ENCODE assay signal across 3 cellular contexts in the genomic region with DNA sequence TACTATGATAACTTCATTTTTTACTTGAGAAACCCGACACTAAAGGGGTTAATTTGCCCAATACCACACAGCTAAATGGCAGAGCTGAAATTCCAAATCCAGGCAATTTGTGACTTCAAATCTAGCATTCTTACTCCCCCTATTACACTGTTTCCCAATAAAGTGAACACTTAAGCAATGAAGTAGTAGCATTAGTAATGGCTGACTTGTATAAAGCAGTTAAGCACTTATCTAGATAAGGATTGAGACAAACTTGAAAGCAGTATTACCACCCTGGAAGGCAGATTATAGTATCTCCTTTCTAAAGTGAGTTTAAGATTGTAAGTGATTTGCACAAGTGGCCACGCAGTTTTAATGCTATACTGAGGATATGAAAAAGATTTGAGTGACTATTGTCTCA.
A peak's percentile ranks its signal among the peaks of the same experiment; 100 is the strongest.
TF ChIP-seq lines count a peak whose summit lies in the region.

No MANE protein-coding gene starts in this region.

TF ChIP-seq in A549, 52 proteins besides CTCF, POLR2A, EP300 and RAD21:
- TF ChIP-seq NFE2L2 (conservative IDR thresholded peaks at IDR 0.05; ENCODE audit: low read length) (no peak), CBX8 (IDR thresholded peaks at IDR 0.05) (no peak), CEBPB (IDR thresholded peaks at IDR 0.05) (no peak), CHD2 (IDR thresholded peaks at IDR 0.05; ENCODE audit: low read length, partially characterized antibody) (no peak), EHF (CRISPR knock-in tag; IDR thresholded peaks at IDR 0.05) (no peak), ZC3H11A (IDR thresholded peaks at IDR 0.05) (no peak), NR3C1 (IDR thresholded peaks at IDR 0.05) (no peak), JUNB (IDR thresholded peaks at IDR 0.05) (no peak), MYC (IDR thresholded peaks at IDR 0.05; ENCODE audit: borderline replicate concordance, low read length) (no peak), ZNF302 (CRISPR knock-in tag; IDR thresholded peaks at IDR 0.05) (no peak), HDAC2 (IDR thresholded peaks at IDR 0.05) (no peak), ZSCAN20 (CRISPR knock-in tag; IDR thresholded peaks at IDR 0.05) (no peak), ESRRA (IDR thresholded peaks at IDR 0.05; ENCODE audit: borderline replicate concordance, low read length) (no peak), FOXS1 (CRISPR knock-in tag; IDR thresholded peaks at IDR 0.05) (no peak), FOSB (CRISPR knock-in tag; IDR thresholded peaks at IDR 0.05) (no peak)
- TF ChIP-seq, protein P1, sequence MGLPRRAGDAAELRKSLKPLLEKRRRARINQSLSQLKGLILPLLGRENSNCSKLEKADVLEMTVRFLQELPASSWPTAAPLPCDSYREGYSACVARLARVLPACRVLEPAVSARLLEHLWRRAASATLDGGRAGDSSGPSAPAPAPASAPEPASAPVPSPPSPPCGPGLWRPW (IDR thresholded peaks at IDR 0.05), result no peak

TF ChIP-seq in HEK293, 187 proteins besides CTCF, POLR2A, EP300 and RAD21 (continues in another document):
- TF ChIP-seq ZBTB1 (tag by site-specific recombination; IDR thresholded peaks at IDR 0.05) (no peak), ZNF555 (tag by site-specific recombination; conservative IDR thresholded peaks at IDR 0.05) (no peak), PRDM1 (tag by site-specific recombination; IDR thresholded peaks at IDR 0.05) (0 out of 2 replicates have a peak, but pooled peaks have one; percentile 20), ZFHX2 (tag by site-specific recombination; conservative IDR thresholded peaks at IDR 0.05) (no peak), HOXD13 (CRISPR knock-in tag; IDR thresholded peaks at IDR 0.05; ENCODE audit: borderline replicate concordance) (no peak), ZNF521 (tag by site-specific recombination; IDR thresholded peaks at IDR 0.05) (no peak), EGR2 (tag by site-specific recombination; IDR thresholded peaks at IDR 0.05; ENCODE audit: low read depth) (no peak), OSR2 (tag by site-specific recombination; IDR thresholded peaks at IDR 0.05) (peak; percentile 23; the same call in 1 of the 2 replicates), ZNF433 (tag by site-specific recombination; IDR thresholded peaks at IDR 0.05; ENCODE audit: low read depth) (no peak), FEZF1 (tag by site-specific recombination; IDR thresholded peaks at IDR 0.05) (peak; percentile 85), ZNF48 (tag by site-specific recombination; IDR thresholded peaks at IDR 0.05) (no peak), TCF7L2 (IDR thresholded peaks at IDR 0.05; ENCODE audit: borderline replicate concordance, low read depth, low read length) (peak; percentile 76; the same call in 1 of the 2 replicates), ZBTB21 (tag by site-specific recombination; IDR thresholded peaks at IDR 0.05) (no peak)
- TF ChIP-seq, protein P2, sequence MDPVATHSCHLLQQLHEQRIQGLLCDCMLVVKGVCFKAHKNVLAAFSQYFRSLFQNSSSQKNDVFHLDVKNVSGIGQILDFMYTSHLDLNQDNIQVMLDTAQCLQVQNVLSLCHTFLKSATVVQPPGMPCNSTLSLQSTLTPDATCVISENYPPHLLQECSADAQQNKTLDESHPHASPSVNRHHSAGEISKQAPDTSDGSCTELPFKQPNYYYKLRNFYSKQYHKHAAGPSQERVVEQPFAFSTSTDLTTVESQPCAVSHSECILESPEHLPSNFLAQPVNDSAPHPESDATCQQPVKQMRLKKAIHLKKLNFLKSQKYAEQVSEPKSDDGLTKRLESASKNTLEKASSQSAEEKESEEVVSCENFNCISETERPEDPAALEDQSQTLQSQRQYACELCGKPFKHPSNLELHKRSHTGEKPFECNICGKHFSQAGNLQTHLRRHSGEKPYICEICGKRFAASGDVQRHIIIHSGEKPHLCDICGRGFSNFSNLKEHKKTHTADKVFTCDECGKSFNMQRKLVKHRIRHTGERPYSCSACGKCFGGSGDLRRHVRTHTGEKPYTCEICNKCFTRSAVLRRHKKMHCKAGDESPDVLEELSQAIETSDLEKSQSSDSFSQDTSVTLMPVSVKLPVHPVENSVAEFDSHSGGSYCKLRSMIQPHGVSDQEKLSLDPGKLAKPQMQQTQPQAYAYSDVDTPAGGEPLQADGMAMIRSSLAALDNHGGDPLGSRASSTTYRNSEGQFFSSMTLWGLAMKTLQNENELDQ (tag by site-specific recombination; IDR thresholded peaks at IDR 0.05; ENCODE audit: low read depth), result no peak
- TF ChIP-seq, protein P3, sequence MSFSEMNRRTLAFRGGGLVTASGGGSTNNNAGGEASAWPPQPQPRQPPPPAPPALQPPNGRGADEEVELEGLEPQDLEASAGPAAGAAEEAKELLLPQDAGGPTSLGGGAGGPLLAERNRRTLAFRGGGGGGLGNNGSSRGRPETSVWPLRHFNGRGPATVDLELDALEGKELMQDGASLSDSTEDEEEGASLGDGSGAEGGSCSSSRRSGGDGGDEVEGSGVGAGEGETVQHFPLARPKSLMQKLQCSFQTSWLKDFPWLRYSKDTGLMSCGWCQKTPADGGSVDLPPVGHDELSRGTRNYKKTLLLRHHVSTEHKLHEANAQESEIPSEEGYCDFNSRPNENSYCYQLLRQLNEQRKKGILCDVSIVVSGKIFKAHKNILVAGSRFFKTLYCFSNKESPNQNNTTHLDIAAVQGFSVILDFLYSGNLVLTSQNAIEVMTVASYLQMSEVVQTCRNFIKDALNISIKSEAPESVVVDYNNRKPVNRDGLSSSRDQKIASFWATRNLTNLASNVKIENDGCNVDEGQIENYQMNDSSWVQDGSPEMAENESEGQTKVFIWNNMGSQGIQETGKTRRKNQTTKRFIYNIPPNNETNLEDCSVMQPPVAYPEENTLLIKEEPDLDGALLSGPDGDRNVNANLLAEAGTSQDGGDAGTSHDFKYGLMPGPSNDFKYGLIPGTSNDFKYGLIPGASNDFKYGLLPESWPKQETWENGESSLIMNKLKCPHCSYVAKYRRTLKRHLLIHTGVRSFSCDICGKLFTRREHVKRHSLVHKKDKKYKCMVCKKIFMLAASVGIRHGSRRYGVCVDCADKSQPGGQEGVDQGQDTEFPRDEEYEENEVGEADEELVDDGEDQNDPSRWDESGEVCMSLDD (tag by site-specific recombination; IDR thresholded peaks at IDR 0.05), result no peak
- TF ChIP-seq, protein P4, sequence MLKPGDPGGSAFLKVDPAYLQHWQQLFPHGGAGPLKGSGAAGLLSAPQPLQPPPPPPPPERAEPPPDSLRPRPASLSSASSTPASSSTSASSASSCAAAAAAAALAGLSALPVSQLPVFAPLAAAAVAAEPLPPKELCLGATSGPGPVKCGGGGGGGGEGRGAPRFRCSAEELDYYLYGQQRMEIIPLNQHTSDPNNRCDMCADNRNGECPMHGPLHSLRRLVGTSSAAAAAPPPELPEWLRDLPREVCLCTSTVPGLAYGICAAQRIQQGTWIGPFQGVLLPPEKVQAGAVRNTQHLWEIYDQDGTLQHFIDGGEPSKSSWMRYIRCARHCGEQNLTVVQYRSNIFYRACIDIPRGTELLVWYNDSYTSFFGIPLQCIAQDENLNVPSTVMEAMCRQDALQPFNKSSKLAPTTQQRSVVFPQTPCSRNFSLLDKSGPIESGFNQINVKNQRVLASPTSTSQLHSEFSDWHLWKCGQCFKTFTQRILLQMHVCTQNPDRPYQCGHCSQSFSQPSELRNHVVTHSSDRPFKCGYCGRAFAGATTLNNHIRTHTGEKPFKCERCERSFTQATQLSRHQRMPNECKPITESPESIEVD (tag by site-specific recombination; IDR thresholded peaks at IDR 0.05), result peak; percentile 73
- TF ChIP-seq, protein P5, sequence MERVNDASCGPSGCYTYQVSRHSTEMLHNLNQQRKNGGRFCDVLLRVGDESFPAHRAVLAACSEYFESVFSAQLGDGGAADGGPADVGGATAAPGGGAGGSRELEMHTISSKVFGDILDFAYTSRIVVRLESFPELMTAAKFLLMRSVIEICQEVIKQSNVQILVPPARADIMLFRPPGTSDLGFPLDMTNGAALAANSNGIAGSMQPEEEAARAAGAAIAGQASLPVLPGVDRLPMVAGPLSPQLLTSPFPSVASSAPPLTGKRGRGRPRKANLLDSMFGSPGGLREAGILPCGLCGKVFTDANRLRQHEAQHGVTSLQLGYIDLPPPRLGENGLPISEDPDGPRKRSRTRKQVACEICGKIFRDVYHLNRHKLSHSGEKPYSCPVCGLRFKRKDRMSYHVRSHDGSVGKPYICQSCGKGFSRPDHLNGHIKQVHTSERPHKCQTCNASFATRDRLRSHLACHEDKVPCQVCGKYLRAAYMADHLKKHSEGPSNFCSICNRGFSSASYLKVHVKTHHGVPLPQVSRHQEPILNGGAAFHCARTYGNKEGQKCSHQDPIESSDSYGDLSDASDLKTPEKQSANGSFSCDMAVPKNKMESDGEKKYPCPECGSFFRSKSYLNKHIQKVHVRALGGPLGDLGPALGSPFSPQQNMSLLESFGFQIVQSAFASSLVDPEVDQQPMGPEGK (tag by site-specific recombination; IDR thresholded peaks at IDR 0.05), result no peak

TF ChIP-seq in K562, 482 proteins besides CTCF, POLR2A, EP300 and RAD21 (continues in another document):
- TF ChIP-seq PTTG1 (tag; IDR thresholded peaks at IDR 0.05; ENCODE audit: low read depth) (no peak), SMARCA4 (IDR thresholded peaks at IDR 0.05) (0 out of 2 replicates have a peak, but pooled peaks have one; percentile 31), EP400 (IDR thresholded peaks at IDR 0.05) (no peak), ZNF212 (CRISPR knock-in tag; IDR thresholded peaks at IDR 0.05) (no peak), ZNF23 (CRISPR knock-in tag; IDR thresholded peaks at IDR 0.05) (no peak), NFIX (CRISPR knock-in tag; IDR thresholded peaks at IDR 0.05; ENCODE audit: low read depth) (no peak), DACH1 (IDR thresholded peaks at IDR 0.05; ENCODE audit: partially characterized antibody) (no peak), ZNF696 (CRISPR knock-in tag; conservative IDR thresholded peaks at IDR 0.05) (no peak), CEBPB (tag; IDR thresholded peaks at IDR 0.05) (peak; percentile 49), DPF2 (IDR thresholded peaks at IDR 0.05) (peak; percentile 46; the same call in 1 of the 2 replicates), CXXC5 (CRISPR knock-in tag; IDR thresholded peaks at IDR 0.05) (no peak), ARID1B (IDR thresholded peaks at IDR 0.05) (0 out of 2 replicates have a peak, but pooled peaks have one; percentile 30), MED1 (CRISPR knock-in tag; IDR thresholded peaks at IDR 0.05; ENCODE audit: borderline replicate concordance) (no peak), CEBPG (CRISPR knock-in tag; IDR thresholded peaks at IDR 0.05) (no peak), CEBPG (tag; conservative IDR thresholded peaks at IDR 0.05 in 1 of 2, IDR thresholded peaks at IDR 0.05 in 1 of 2) (peak; percentile 57 to 74; a peak in 3 of 4 replicates), KLF13 (tag; IDR thresholded peaks at IDR 0.05; ENCODE audit: borderline replicate concordance, low read depth) (no peak), XRCC4 (IDR thresholded peaks at IDR 0.05; ENCODE audit: extremely low read depth, insufficient read depth, insufficient read length) (no peak)
- TF ChIP-seq, protein P6, sequence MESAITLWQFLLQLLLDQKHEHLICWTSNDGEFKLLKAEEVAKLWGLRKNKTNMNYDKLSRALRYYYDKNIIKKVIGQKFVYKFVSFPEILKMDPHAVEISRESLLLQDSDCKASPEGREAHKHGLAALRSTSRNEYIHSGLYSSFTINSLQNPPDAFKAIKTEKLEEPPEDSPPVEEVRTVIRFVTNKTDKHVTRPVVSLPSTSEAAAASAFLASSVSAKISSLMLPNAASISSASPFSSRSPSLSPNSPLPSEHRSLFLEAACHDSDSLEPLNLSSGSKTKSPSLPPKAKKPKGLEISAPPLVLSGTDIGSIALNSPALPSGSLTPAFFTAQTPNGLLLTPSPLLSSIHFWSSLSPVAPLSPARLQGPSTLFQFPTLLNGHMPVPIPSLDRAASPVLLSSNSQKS (CRISPR knock-in tag; IDR thresholded peaks at IDR 0.05), result no peak
- TF ChIP-seq, protein P7, sequence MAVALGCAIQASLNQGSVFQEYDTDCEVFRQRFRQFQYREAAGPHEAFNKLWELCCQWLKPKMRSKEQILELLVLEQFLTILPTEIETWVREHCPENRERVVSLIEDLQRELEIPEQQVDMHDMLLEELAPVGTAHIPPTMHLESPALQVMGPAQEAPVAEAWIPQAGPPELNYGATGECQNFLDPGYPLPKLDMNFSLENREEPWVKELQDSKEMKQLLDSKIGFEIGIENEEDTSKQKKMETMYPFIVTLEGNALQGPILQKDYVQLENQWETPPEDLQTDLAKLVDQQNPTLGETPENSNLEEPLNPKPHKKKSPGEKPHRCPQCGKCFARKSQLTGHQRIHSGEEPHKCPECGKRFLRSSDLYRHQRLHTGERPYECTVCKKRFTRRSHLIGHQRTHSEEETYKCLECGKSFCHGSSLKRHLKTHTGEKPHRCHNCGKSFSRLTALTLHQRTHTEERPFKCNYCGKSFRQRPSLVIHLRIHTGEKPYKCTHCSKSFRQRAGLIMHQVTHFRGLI (CRISPR knock-in tag; IDR thresholded peaks at IDR 0.05), result no peak
- TF ChIP-seq, protein P8, sequence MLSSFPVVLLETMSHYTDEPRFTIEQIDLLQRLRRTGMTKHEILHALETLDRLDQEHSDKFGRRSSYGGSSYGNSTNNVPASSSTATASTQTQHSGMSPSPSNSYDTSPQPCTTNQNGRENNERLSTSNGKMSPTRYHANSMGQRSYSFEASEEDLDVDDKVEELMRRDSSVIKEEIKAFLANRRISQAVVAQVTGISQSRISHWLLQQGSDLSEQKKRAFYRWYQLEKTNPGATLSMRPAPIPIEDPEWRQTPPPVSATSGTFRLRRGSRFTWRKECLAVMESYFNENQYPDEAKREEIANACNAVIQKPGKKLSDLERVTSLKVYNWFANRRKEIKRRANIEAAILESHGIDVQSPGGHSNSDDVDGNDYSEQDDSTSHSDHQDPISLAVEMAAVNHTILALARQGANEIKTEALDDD (IDR thresholded peaks at IDR 0.05), result peak; percentile 66
